Comparison of ENCODE assay signal across 25 cellular contexts in genomic region chr7:151597541-151597940, GRCh38.
DNase-seq lines count a peak whose midpoint lies in the region; ATAC-seq, FAIRE-seq and TF ChIP-seq lines count a peak whose summit lies in the region.
"Had no signal": no experiment of that assay in that cellular context is flagged by ENCODE, and none has a peak within 500 bp of the region (broad histone marks: within the 10 kb centered on the region; RNA-seq: fewer than 3 reads in every experiment).

No MANE protein-coding gene starts in this region.

- TF ChIP-seq CTCF in MCF 10A (IDR thresholded peaks at IDR 0.05; ENCODE audit: unreplicated experiment) (no peak), breast epithelium (IDR thresholded peaks at IDR 0.05) (no peak)

- DNase-seq in MCF 10A (ENCODE audit: unreplicated experiment) = no peak
- DNase-seq in breast epithelium (ENCODE audit: low spot score in 2 of 2) = no peak
- DNase-seq in SJSA1 (ENCODE audit: low read depth in 1 of 2, low spot score in 2 of 2) = peak in 1 of 2 experiments; percentile 11
- DNase-seq in mesenchymal stem cell = no peak
- no peak for DNase-seq in T-helper 2 cell
- DNase-seq in left lobe of liver (ENCODE audit: low spot score) = no peak
- no peak for DNase-seq in GM19239 (ENCODE audit: insufficient read length, low spot score)
- DNase-seq: activated CD4-positive, alpha-beta T cell treated with anti-CD3 and anti-CD28 coated beads for 4 hours; activated T-cell treated with anti-CD3 and anti-CD28 coated beads, Interleukin-2, amount 50 U/mL, for 24 hours; BE2C; CD8-positive, alpha-beta memory T cell; DMS79 treated with DMSO at 0.1 percent for 48 hours; KG1; lower lobe of right lung; NCI-H1417 treated with DMSO at 0.1 percent for 48 hours; NCI-H2081 treated with DMSO at 0.1 percent for 48 hours; NCI-H82; stimulated activated CD4-positive, alpha-beta T cell treated with anti-CD3 and anti-CD28 coated beads, Interleukin-12 subunit alpha, Interleukin-12 subunit beta, amount 100 ng/mL, for 4 hours; stimulated activated CD4-positive, alpha-beta T cell treated with anti-CD3 and anti-CD28 coated beads, Interleukin-4, amount 100 ng/mL, for 1 hour had no signal

- H3K4ac ChIP-seq in mesenchymal stem cell (ENCODE audit: low read depth in 1 of 2, low read length in 2 of 2) = no peak overlapping the region

- H3K36me3 Mint-ChIP-seq in MCF 10A (ENCODE audit: insufficient read depth, unreplicated experiment) = peaks cover 64% of the 10 kb centered on the region

- no peaks in the 10 kb centered on the region for H3K27me3 ChIP-seq in breast epithelium
- no peaks in the 10 kb centered on the region for H3K27me3 ChIP-seq in SJSA1 (replicated peaks)
- no peaks in the 10 kb centered on the region for H3K27me3 ChIP-seq in mesenchymal stem cell (ENCODE audit: control insufficient read depth in 1 of 2, insufficient read depth in 1 of 2, low read length in 2 of 2)
- H3K27me3 ChIP-seq: BE2C, right atrium auricular region had no signal

- no peaks in the 10 kb centered on the region for H3K9me3 ChIP-seq in breast epithelium
- no peaks in the 10 kb centered on the region for H3K9me3 ChIP-seq in SJSA1 (replicated peaks)
- no peaks in the 10 kb centered on the region for H3K9me3 ChIP-seq in mesenchymal stem cell (ENCODE audit: control insufficient read depth, low read length)
- H3K9me3 ChIP-seq: BE2C, lower lobe of right lung, right atrium auricular region had no signal

- H2BK12ac ChIP-seq in mesenchymal stem cell (ENCODE audit: low read length in 2 of 2) = no peak overlapping the region

- no peak overlapping the region for H3K9ac ChIP-seq in mesenchymal stem cell (ENCODE audit: low read length)
- H3K9ac ChIP-seq: parathyroid adenoma had no signal

- H3K79me1 ChIP-seq in mesenchymal stem cell (replicated peaks; ENCODE audit: low read length, poor library complexity, severe bottlenecking) = peaks cover 9% of the 10 kb centered on the region

- no TSS peak for BruUV-seq in MCF 10A (replicated peaks; lab: Mats Ljungman, UMichigan)

- no peak overlapping the region for H2BK5ac ChIP-seq in mesenchymal stem cell (ENCODE audit: low read depth, low read length, poor library complexity, severe bottlenecking)

- H3K4me3 ChIP-seq in breast epithelium (no peak overlapping the region), SJSA1 (no peak overlapping the region), mesenchymal stem cell (ENCODE audit: insufficient read depth in 1 of 2, low read depth in 1 of 2, low read length in 2 of 2) (no peak overlapping the region)
- H3K4me3 ChIP-seq: lower lobe of right lung, right atrium auricular region had no signal

- intact Hi-C loops in MCF 10A (cut with micrococcal nuclease) (no loop called here), breast epithelium (cut with DNase I; ENCODE audit: low total_unique reads) (no loop called here)

- H3K27me3 Mint-ChIP-seq in MCF 10A (ENCODE audit: insufficient read depth, unreplicated experiment) = no peaks in the 10 kb centered on the region
- H3K27me3 Mint-ChIP-seq: activated T-cell treated with anti-CD3 and anti-CD28 coated beads, Interleukin-2, amount 50 U/mL, for 24 hours; brain had no signal

- ATAC-seq in left lobe of liver (no peak), GM21447 (IDR thresholded peaks at IDR 0.05; ENCODE audit: unreplicated experiment) (no peak)
- ATAC-seq: lower lobe of right lung had no signal

- FAIRE-seq in GM19239 (lab: Jason Lieb, UNC) = no peak
- FAIRE-seq: urothelium cell line had no signal

- H3K4me3 Mint-ChIP-seq in MCF 10A (ENCODE audit: unreplicated experiment) = no peak overlapping the region
- H3K4me3 Mint-ChIP-seq: activated T-cell treated with anti-CD3 and anti-CD28 coated beads, Interleukin-2, amount 50 U/mL, for 24 hours; brain; CD8-positive, alpha-beta memory T cell had no signal

- H3K4me1 ChIP-seq in breast epithelium (peaks cover 0 to 3% of the 10 kb centered on the region in 2 donors), SJSA1 (replicated peaks) (peaks cover 67% of the 10 kb centered on the region), mesenchymal stem cell (ENCODE audit: control insufficient read depth, insufficient read depth, low read depth, low read length) (peaks cover 30% of the 10 kb centered on the region)
- H3K4me1 ChIP-seq: BE2C, parathyroid adenoma had no signal

- H2AFZ ChIP-seq in mesenchymal stem cell (ENCODE audit: low read depth, low read length) = no peak overlapping the region
- H2AFZ ChIP-seq: parathyroid adenoma had no signal

- 67% methylated on average over 1 of the region's 2 CpGs for WGBS in mesenchymal stem cell

- no peak overlapping the region for H3K14ac ChIP-seq in mesenchymal stem cell (ENCODE audit: low read length in 2 of 2)

- H2BK120ac ChIP-seq in mesenchymal stem cell (ENCODE audit: low read depth, low read length) = no peak overlapping the region

- CTCF ChIA-PET in MCF 10A (lab: Yijun Ruan, JAX) = interaction anchor here (0.6 to 0.7 kb wide), 3 partner anchors 95 to 163 kb away, joined by 3 read pairs; no protein-coding TSS in a partner anchor

- no peak overlapping the region for H2AK5ac ChIP-seq in mesenchymal stem cell (ENCODE audit: low read length, severe bottlenecking)

- H3K18ac ChIP-seq in mesenchymal stem cell (ENCODE audit: low read depth in 1 of 2, low read length in 2 of 2) = no peak overlapping the region

- no peak for TF ChIP-seq POLR2A in breast epithelium (IDR thresholded peaks at IDR 0.05)

- H3K4me1 Mint-ChIP-seq in MCF 10A (ENCODE audit: insufficient read depth, unreplicated experiment) = peaks cover 59% of the 10 kb centered on the region

- POLR2A ChIA-PET in MCF 10A (lab: Yijun Ruan, JAX) = interaction anchor here (1.0 to 1.2 kb wide), 2 partner anchors 8 to 10 kb away, joined by 3 to 4 read pairs; no protein-coding TSS in a partner anchor

- H3K9me3 Mint-ChIP-seq in MCF 10A (ENCODE audit: unreplicated experiment) = no peaks in the 10 kb centered on the region
- H3K9me3 Mint-ChIP-seq: activated T-cell treated with anti-CD3 and anti-CD28 coated beads, Interleukin-2, amount 50 U/mL, for 24 hours; CD8-positive, alpha-beta memory T cell had no signal

- H3K27ac Mint-ChIP-seq in MCF 10A (ENCODE audit: low read depth, unreplicated experiment) = peak overlapping the region; percentile 68
- H3K27ac Mint-ChIP-seq: activated T-cell treated with anti-CD3 and anti-CD28 coated beads, Interleukin-2, amount 50 U/mL, for 24 hours; brain had no signal

- H3K27ac ChIP-seq in breast epithelium (no peak overlapping the region), SJSA1 (peak overlapping the region; percentile 99), mesenchymal stem cell (ENCODE audit: low read length, poor library complexity, severe bottlenecking) (peak overlapping the region; percentile 73)
- H3K27ac ChIP-seq: lower lobe of right lung, parathyroid adenoma, VCaP had no signal

- no peak overlapping the region for H2BK15ac ChIP-seq in mesenchymal stem cell (ENCODE audit: low read depth, poor library complexity, severe bottlenecking)

- H3K23ac ChIP-seq in mesenchymal stem cell (ENCODE audit: low read length in 2 of 2) = no peak overlapping the region

- H3K4me2 ChIP-seq in mesenchymal stem cell (ENCODE audit: low read length, poor library complexity, severe bottlenecking) = no peak overlapping the region

- no peak overlapping the region for H4K91ac ChIP-seq in mesenchymal stem cell (ENCODE audit: low read length)

- no peaks in the 10 kb centered on the region for H3K36me3 ChIP-seq in breast epithelium
- H3K36me3 ChIP-seq in SJSA1 = peaks cover 25% of the 10 kb centered on the region
- H3K36me3 ChIP-seq in mesenchymal stem cell (ENCODE audit: control insufficient read depth in 1 of 2, insufficient read depth in 2 of 2, low read depth in 1 of 2, low read length in 2 of 2) = peaks cover 6% of the 10 kb centered on the region in 2 experiments
- H3K36me3 ChIP-seq: BE2C had no signal

- no peak overlapping the region for H4K8ac ChIP-seq in mesenchymal stem cell (ENCODE audit: low read length)

Comparison
In these comparisons a context has a peak if more than half of its experiments do, and no peak if none do; other contexts are left out.
1. H3K27ac ChIP-seq: peak in SJSA1 (single experiment) and mesenchymal stem cell (single experiment); none in breast epithelium (0 of 2).